Comparison of ENCODE assay signal across 1 cellular context in the genomic region with DNA sequence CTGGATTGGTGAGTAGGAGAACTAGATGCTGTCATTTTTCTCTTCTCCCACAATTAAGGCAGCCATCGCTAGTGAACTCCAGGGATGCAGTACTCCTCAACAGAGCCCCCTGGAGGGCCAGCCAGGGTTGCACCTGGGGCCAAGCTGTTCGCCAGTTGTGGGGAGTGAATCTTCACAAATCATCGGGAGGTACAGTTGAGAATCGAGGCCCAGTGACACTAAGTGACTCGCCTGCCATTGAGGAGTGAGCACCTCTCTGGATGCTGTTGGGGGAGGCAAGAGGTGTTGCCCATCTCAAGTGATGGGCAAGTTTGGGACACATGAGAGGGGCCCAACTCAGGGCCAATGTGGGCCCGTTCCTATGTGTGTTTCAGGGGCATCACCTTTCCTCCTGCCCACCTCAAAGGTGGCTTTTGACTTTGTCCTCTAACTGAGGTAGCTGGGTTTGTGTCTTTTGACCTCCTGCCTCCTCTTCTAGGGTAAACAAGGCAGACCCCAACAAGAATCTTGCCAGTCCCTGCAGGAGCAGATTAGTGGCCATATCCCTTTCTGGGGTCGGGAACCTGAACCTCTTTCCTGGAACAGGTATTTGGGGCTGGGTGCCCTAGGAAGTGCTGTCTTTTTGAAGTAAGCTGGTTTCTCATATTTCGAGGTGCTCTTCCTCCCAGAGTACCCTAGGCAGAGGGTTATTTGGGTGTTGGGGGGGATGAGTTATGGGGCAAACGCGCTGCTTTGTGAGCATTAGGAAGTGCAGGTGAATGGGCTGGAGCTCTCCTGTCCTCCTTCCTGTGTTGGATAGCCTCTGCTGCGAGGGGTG.
TF ChIP-seq lines count a peak whose summit lies in the region.

No MANE protein-coding gene starts in this region.

TF ChIP-seq in SK-N-SH, 30 proteins besides CTCF, POLR2A, EP300 and RAD21 (continued from another document):
- TF ChIP-seq TAF1 (IDR thresholded peaks at IDR 0.05; ENCODE audit: borderline replicate concordance, low read depth, low read length) (no peak), USF2 (IDR thresholded peaks at IDR 0.05; ENCODE audit: borderline replicate concordance, low read depth, low read length) (no peak), IRF3 (IDR thresholded peaks at IDR 0.05; ENCODE audit: low read depth, low read length) (no peak), SMC3 (IDR thresholded peaks at IDR 0.05; ENCODE audit: low read depth, low read length) (no peak), PBX3 (IDR thresholded peaks at IDR 0.05) (no peak), NRF1 (IDR thresholded peaks at IDR 0.05; ENCODE audit: low read depth, low read length) (no peak), RFX5 (IDR thresholded peaks at IDR 0.05; ENCODE audit: low read length) (no peak), FOXJ3 (CRISPR knock-in tag; IDR thresholded peaks at IDR 0.05) (no peak), POLR2AphosphoS5 (IDR thresholded peaks at IDR 0.05; ENCODE audit: low read depth, low read length) (no peak), YY1 (IDR thresholded peaks at IDR 0.05; ENCODE audit: low read depth) (no peak), FOXM1 (IDR thresholded peaks at IDR 0.05; ENCODE audit: low read depth) (no peak), TCF12 (IDR thresholded peaks at IDR 0.05) (no peak)
TF ChIP-seq in SK-N-SH: peak in this region for 0.
